9 cellular contexts compared by ENCODE assay signal in the genomic region with DNA sequence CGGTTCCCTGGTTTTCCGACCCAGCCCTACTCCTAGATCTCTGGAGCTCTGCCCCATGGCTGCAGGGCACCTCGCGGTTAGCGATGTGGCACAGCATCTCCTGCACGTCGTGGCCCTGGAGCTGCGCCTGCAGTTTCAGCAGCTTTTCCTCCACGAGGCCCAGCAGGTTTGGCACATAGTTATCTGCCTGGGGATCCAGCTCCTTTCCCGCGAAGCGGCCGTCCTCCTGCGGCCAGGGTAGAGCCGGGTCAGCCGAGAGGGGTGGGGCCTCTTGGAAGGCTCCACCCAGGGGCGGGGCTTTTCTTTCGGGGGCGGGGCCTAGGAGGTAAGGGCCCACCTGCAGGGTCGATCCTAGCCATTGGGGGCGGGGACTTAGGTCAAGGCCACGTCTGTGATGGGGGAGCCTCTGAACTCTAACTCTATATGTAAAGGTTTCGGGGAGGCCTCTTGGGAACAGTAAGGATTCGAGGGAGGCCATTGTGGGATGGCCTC. TPM values are rescaled to one million over a fixed set of nuclear protein-coding genes. Genes with fewer than 3 reads are reported as not detected.
DNase-seq lines count a peak whose midpoint lies in the region; ATAC-seq, FAIRE-seq and TF ChIP-seq lines count a peak whose summit lies in the region.
"Had no signal": no experiment of that assay in that cellular context is flagged by ENCODE, and none has a peak within 500 bp of the region (broad histone marks: within the 10 kb centered on the region; RNA-seq: fewer than 3 reads in every experiment).

No MANE protein-coding gene starts in this region.

- FAIRE-seq in RCC 7860 (lab: Jason Lieb, UNC): no peak

- peaks cover 64% of the 10 kb centered on the region for H3K27me3 Mint-ChIP-seq in activated CD8-positive, alpha-beta T cell treated with anti-CD3 and anti-CD28 coated beads, Interleukin-2, amount 10 ng/mL, durations not matched to agents 7 days and 5 days (ENCODE audit: low read depth)

- no peak for TF ChIP-seq POLR2A in lower leg skin (IDR thresholded peaks at IDR 0.05)

- H3K27me3 ChIP-seq in skeletal muscle satellite cell (ENCODE audit: control insufficient read depth, insufficient read depth, low read length): peaks cover 52% of the 10 kb centered on the region

- H3K9ac ChIP-seq in skeletal muscle satellite cell (ENCODE audit: low read depth, low read length): no peak overlapping the region

- peaks cover 15% of the 10 kb centered on the region for H3K4me1 ChIP-seq in skeletal muscle satellite cell (ENCODE audit: control insufficient read depth, insufficient read depth, low read length)

- CTCF ChIA-PET in activated CD8-positive, alpha-beta T cell treated with anti-CD3 and anti-CD28 coated beads, Interleukin-2, amount 10 ng/mL, durations not matched to agents 7 days and 5 days (lab: Charles Lee): interaction anchor here (1.4 to 2.3 kb wide), 3 partner anchors 10 to 41 kb away, joined by 4 to 10 read pairs (median 9); a partner anchor contains a TSS

- H3K4me3 Mint-ChIP-seq in activated CD8-positive, alpha-beta T cell treated with anti-CD3 and anti-CD28 coated beads, Interleukin-2, amount 10 ng/mL, durations not matched to agents 7 days and 5 days: peak overlapping the region; percentile 3

- peak; percentile 62 for DNase-seq in activated CD8-positive, alpha-beta T cell treated with anti-CD3 and anti-CD28 coated beads, Interleukin-2, amount 10 ng/mL, durations not matched to agents 7 days and 5 days
- peak; percentile 63 for DNase-seq in Right ventricle myocardium superior
- DNase-seq in lower leg skin (ENCODE audit: low spot score in 2 of 2): no peak
- DNase-seq in RCC 7860 (ENCODE audit: low spot score): no peak

- TF ChIP-seq CTCF in lower leg skin (IDR thresholded peaks at IDR 0.05): no peak

- POLR2A ChIA-PET in activated CD8-positive, alpha-beta T cell treated with anti-CD3 and anti-CD28 coated beads, Interleukin-2, amount 10 ng/mL, durations not matched to agents 7 days and 5 days (lab: Charles Lee): interaction anchor here (1.2 kb wide), 1 partner anchor 39 kb away, joined by 4 read pairs; no protein-coding TSS in a partner anchor

- ATAC-seq in GM18511 (IDR thresholded peaks at IDR 0.05; ENCODE audit: unreplicated experiment) (peak; percentile 42), HG03280 (IDR thresholded peaks at IDR 0.05; ENCODE audit: unreplicated experiment) (peak; percentile 55), Right ventricle myocardium superior (ENCODE audit: poor library complexity) (peak; percentile 54), HG02840 (IDR thresholded peaks at IDR 0.05; ENCODE audit: low FRiP score, unreplicated experiment) (no peak)
- peak; percentile 45 for ATAC-seq in activated CD8-positive, alpha-beta T cell treated with anti-CD3 and anti-CD28 coated beads, Interleukin-2, amount 10 ng/mL, durations not matched to agents 7 days and 5 days

- H3K36me3 Mint-ChIP-seq in activated CD8-positive, alpha-beta T cell treated with anti-CD3 and anti-CD28 coated beads, Interleukin-2, amount 10 ng/mL, durations not matched to agents 7 days and 5 days (ENCODE audit: low read depth): no peaks in the 10 kb centered on the region

- peak overlapping the region; percentile 16 for H3K4me3 ChIP-seq in skeletal muscle satellite cell (ENCODE audit: low read length)
- H3K4me3 ChIP-seq in lower leg skin (ENCODE audit: low read depth, poor library complexity, severe bottlenecking): no peak overlapping the region

- 4 to 10% methylated on average over 14 to 24 of the region's 24 CpGs for WGBS in lower leg skin, 2 donors

- peaks cover 36% of the 10 kb centered on the region for H3K4me1 Mint-ChIP-seq in activated CD8-positive, alpha-beta T cell treated with anti-CD3 and anti-CD28 coated beads, Interleukin-2, amount 10 ng/mL, durations not matched to agents 7 days and 5 days (ENCODE audit: low read depth)

- H3K27ac Mint-ChIP-seq in activated CD8-positive, alpha-beta T cell treated with anti-CD3 and anti-CD28 coated beads, Interleukin-2, amount 10 ng/mL, durations not matched to agents 7 days and 5 days: no peak overlapping the region

- no peaks in the 10 kb centered on the region for H3K9me3 Mint-ChIP-seq in activated CD8-positive, alpha-beta T cell treated with anti-CD3 and anti-CD28 coated beads, Interleukin-2, amount 10 ng/mL, durations not matched to agents 7 days and 5 days (ENCODE audit: insufficient read depth)

- H3K36me3 ChIP-seq in skeletal muscle satellite cell (ENCODE audit: insufficient read depth, low read length): no peaks in the 10 kb centered on the region

- H3K9me3 ChIP-seq in skeletal muscle satellite cell (replicated peaks; ENCODE audit: low read length): no peaks in the 10 kb centered on the region

- intact Hi-C loops in Right ventricle myocardium superior (cut with DNase I): no loop called here
- intact Hi-C loops in lower leg skin (cut with DNase I; ENCODE audit: low total_unique reads): no loop called here

- H3K4me2 ChIP-seq in skeletal muscle satellite cell (ENCODE audit: low read length): peak overlapping the region; percentile 58

RNA-seq across cellular contexts. Expression of a gene that starts 2.5 kb away (rescaled TPM):
- not detected for total RNA-seq in activated CD8-positive, alpha-beta T cell treated with anti-CD3 and anti-CD28 coated beads, Interleukin-2, amount 10 ng/mL, durations not matched to agents 7 days and 5 days
- total RNA-seq in Right ventricle myocardium superior (8.6 TPM), lower leg skin (1 to 10 TPM in 2 of 4 donors, under 1 TPM in 2; 0.17 to 6.3 (median 1.6) TPM)
- total RNA-seq in skeletal muscle satellite cell (2012; rRNA removed): 0.25 and 2.0 TPM in 2 replicates
- total RNA-seq: glomerular endothelial cell had no signal

RNA-seq across cellular contexts. Expression of a gene that starts 13.3 kb away (rescaled TPM):
- not detected for total RNA-seq in activated CD8-positive, alpha-beta T cell treated with anti-CD3 and anti-CD28 coated beads, Interleukin-2, amount 10 ng/mL, durations not matched to agents 7 days and 5 days
- total RNA-seq in Right ventricle myocardium superior: 0.65 TPM
- total RNA-seq in skeletal muscle satellite cell (2012; rRNA removed): 0.51 TPM in 1 of 2 replicates, not detected in the other
- 1 to 10 TPM in 1 of 4 donors, under 1 TPM in 2, not detected in 1; 0.44 to 1.1 (median 0.94) TPM for total RNA-seq in lower leg skin

RNA-seq across cellular contexts. Expression of a gene that starts 13.8 kb away (rescaled TPM):
- 100 to 1,000 TPM; 285 to 302 TPM for total RNA-seq in activated CD8-positive, alpha-beta T cell treated with anti-CD3 and anti-CD28 coated beads, Interleukin-2, amount 10 ng/mL, durations not matched to agents 7 days and 5 days
- 105 TPM for total RNA-seq in Right ventricle myocardium superior
- 86.2 and 106 TPM in 2 replicates for total RNA-seq in skeletal muscle satellite cell (2012; rRNA removed)
- 100 to 1,000 TPM; 121 to 189 (median 157) TPM for total RNA-seq in lower leg skin

RNA-seq across cellular contexts. Expression of a gene that starts 37.5 kb away (rescaled TPM):
- 1 to 10 TPM; 6.4 to 8.8 TPM for total RNA-seq in activated CD8-positive, alpha-beta T cell treated with anti-CD3 and anti-CD28 coated beads, Interleukin-2, amount 10 ng/mL, durations not matched to agents 7 days and 5 days
- total RNA-seq in Right ventricle myocardium superior: 9.2 TPM
- total RNA-seq in skeletal muscle satellite cell (2012; rRNA removed): 7.1 and 7.6 TPM in 2 replicates
- total RNA-seq in lower leg skin: 1 to 10 TPM; 1.3 to 2.9 (median 2.5) TPM

RNA-seq across cellular contexts. Expression of a gene that starts 47.2 kb away (rescaled TPM):
- 1 to 10 TPM; 3.1 to 3.4 TPM for total RNA-seq in activated CD8-positive, alpha-beta T cell treated with anti-CD3 and anti-CD28 coated beads, Interleukin-2, amount 10 ng/mL, durations not matched to agents 7 days and 5 days
- total RNA-seq in Right ventricle myocardium superior (1.2 TPM), lower leg skin (1 to 10 TPM; 2.1 to 3.3 (median 2.3) TPM)
- 0.87 and 1.3 TPM in 2 replicates for total RNA-seq in skeletal muscle satellite cell (2012; rRNA removed)

Comparison
In these comparisons a context has a peak if more than half of its experiments do, and no peak if none do; other contexts are left out.
1. DNase-seq: peak in activated CD8-positive, alpha-beta T cell treated with anti-CD3 and anti-CD28 coated beads, Interleukin-2, amount 10 ng/mL, durations not matched to agents 7 days and 5 days (single experiment) and Right ventricle myocardium superior (single experiment); none in lower leg skin (0 of 2) and RCC 7860 (single experiment).